ENCODE assay signal across 1 cellular context in the genomic region with DNA sequence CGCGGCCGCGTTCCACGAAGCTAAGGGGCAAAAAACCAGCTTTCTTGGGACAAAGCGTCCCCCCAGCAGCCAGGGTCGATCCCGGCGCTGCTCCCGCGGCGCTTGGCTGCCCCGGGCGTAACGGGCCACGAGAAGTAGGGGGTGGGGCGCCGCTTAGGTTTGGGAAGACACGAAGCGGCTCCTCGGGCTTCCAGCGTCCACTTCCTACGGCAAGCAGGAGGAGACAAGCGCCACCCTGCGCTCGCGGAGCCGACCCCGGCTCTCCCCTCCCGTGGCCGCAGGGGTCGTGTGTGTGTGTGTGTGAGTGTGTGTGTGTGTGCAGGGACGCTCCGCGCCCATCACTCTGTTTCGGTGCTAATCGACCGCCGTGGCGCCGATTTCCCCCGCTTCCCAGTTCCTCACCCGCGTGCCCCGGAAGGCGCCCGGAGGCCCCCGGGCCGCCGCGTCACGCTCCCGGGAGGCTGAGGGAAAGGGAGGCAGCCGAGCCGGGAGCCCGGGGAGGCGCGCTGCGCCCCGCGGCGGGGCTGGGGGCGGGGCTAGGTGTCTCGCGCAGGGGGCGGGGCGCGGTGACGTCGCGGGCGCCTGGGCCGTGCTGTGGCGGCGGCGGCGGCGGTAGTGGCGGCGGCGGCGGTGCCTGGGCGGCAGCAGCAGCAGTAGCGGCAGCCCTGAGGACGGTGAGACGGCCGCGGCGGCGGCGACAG.
TF ChIP-seq lines count a peak whose summit lies in the region.

A gene (plus strand): TSS at position 575 of the 701 bp plus-strand sequence. CDS start 36,681 bp downstream, outside the sequence.

TF ChIP-seq in GM12878, 131 proteins besides CTCF, POLR2A, EP300 and RAD21 (continued from another document):
- TF ChIP-seq, protein P1, sequence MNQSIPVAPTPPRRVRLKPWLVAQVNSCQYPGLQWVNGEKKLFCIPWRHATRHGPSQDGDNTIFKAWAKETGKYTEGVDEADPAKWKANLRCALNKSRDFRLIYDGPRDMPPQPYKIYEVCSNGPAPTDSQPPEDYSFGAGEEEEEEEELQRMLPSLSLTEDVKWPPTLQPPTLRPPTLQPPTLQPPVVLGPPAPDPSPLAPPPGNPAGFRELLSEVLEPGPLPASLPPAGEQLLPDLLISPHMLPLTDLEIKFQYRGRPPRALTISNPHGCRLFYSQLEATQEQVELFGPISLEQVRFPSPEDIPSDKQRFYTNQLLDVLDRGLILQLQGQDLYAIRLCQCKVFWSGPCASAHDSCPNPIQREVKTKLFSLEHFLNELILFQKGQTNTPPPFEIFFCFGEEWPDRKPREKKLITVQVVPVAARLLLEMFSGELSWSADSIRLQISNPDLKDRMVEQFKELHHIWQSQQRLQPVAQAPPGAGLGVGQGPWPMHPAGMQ (IDR thresholded peaks at IDR 0.05; ENCODE audit: borderline replicate concordance): no peak
- TF ChIP-seq, protein P2, sequence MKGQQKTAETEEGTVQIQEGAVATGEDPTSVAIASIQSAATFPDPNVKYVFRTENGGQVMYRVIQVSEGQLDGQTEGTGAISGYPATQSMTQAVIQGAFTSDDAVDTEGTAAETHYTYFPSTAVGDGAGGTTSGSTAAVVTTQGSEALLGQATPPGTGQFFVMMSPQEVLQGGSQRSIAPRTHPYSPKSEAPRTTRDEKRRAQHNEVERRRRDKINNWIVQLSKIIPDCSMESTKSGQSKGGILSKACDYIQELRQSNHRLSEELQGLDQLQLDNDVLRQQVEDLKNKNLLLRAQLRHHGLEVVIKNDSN (IDR thresholded peaks at IDR 0.05; ENCODE audit: borderline replicate concordance, extremely low read length, insufficient read depth, low read depth, low read length): no peak
